Comparison of ENCODE assay signal across 27 cellular contexts in the genomic region with DNA sequence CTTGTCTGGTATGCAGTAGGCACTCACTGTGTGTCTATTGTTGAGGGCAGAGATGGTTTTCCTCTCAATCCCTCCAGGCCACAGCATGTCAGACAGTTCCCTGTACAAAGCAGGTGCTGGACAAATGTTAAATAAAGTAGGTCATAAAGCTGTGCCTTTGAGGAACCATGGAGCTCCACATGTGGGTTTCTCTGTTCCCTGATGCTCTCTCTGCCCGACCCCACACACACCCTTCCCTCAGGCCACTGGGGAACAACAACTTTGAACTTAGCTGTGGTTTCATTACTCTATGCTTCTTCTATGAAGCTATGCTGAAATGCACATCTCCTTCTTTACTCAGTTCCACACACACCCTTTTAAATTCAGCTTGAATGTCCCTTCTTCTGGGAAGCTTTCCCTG.
"Had no signal": no experiment of that assay in that cellular context is flagged by ENCODE, and none has a peak within 500 bp of the region (broad histone marks: within the 10 kb centered on the region; RNA-seq: fewer than 3 reads in every experiment).

No MANE protein-coding gene starts in this region.

- H3K4me3 Mint-ChIP-seq: activated CD4-positive, alpha-beta T cell treated with anti-CD3 and anti-CD28 coated beads, Interleukin-2, amount 10 ng/mL, durations not matched to agents 7 days and 5 days; activated CD8-positive, alpha-beta T cell treated with anti-CD3 and anti-CD28 coated beads, Interleukin-2, amount 10 ng/mL, durations not matched to agents 7 days and 5 days; activated T-helper 1 cell treated with anti-CD3 and anti-CD28 coated beads, Interleukin-12 subunit alpha, Interleukin-12 subunit beta, Interleukin-2, Interleukin-4 antibody, amounts not matched to agents 30 ng/mL and 10 ng/mL and 1 ng/mL, durations not matched to agents 14 hours and 24 hours and 36 hours; brain; dendritic cell treated with granulocyte-macrophage colony-stimulating factor and Interleukin-4, amounts not matched to agents 40 ng/mL and 50 ng/mL, for 4 days; mesothelial cell of epicardium; natural killer cell; stimulated activated naive CD8-positive, alpha-beta T cell treated with anti-CD3 and anti-CD28 coated beads, Interleukin-15, Interleukin-2, amounts not matched to agents 100 ng/mL and 50 ng/mL, for 24 hours had no signal

- H3K27ac ChIP-seq: foreskin keratinocyte, left lung, sigmoid colon, thyroid gland, upper lobe of right lung, VCaP had no signal

- H3K4me1 Mint-ChIP-seq: activated CD4-positive, alpha-beta T cell treated with anti-CD3 and anti-CD28 coated beads, Interleukin-2, amount 10 ng/mL, durations not matched to agents 7 days and 5 days; natural killer cell had no signal

- ATAC-seq: activated CD8-positive, alpha-beta T cell treated with anti-CD3 and anti-CD28 coated beads, Interleukin-2, amount 10 ng/mL, durations not matched to agents 7 days and 5 days; activated naive CD4-positive, alpha-beta T cell treated with anti-CD3 and anti-CD28 coated beads, Interleukin-2, amount 50 U/mL, for 72 hours; foreskin keratinocyte; left lung; natural killer cell; upper lobe of right lung had no signal

- H3K27ac Mint-ChIP-seq: activated CD4-positive, alpha-beta T cell treated with anti-CD3 and anti-CD28 coated beads, Interleukin-2, amount 10 ng/mL, durations not matched to agents 7 days and 5 days; activated CD8-positive, alpha-beta T cell treated with anti-CD3 and anti-CD28 coated beads, Interleukin-2, amount 10 ng/mL, durations not matched to agents 7 days and 5 days; activated naive CD4-positive, alpha-beta T cell treated with anti-CD3 and anti-CD28 coated beads, Interleukin-2, amount 50 U/mL, for 72 hours; activated T-helper 1 cell treated with anti-CD3 and anti-CD28 coated beads, Interleukin-12 subunit alpha, Interleukin-12 subunit beta, Interleukin-2, Interleukin-4 antibody, amounts not matched to agents 30 ng/mL and 10 ng/mL and 1 ng/mL, durations not matched to agents 14 hours and 24 hours and 36 hours; brain; dendritic cell treated with granulocyte-macrophage colony-stimulating factor and Interleukin-4, amounts not matched to agents 40 ng/mL and 50 ng/mL, for 4 days; mesothelial cell of epicardium; natural killer cell; progenitor cell of endocrine pancreas; stimulated activated naive CD8-positive, alpha-beta T cell treated with anti-CD3 and anti-CD28 coated beads, Interleukin-15, Interleukin-2, amounts not matched to agents 100 ng/mL and 50 ng/mL, for 24 hours had no signal

- H3K9me3 Mint-ChIP-seq: activated CD4-positive, alpha-beta T cell treated with anti-CD3 and anti-CD28 coated beads, Interleukin-2, amount 10 ng/mL, durations not matched to agents 7 days and 5 days; activated T-helper 1 cell treated with anti-CD3 and anti-CD28 coated beads, Interleukin-12 subunit alpha, Interleukin-12 subunit beta, Interleukin-2, Interleukin-4 antibody, amounts not matched to agents 30 ng/mL and 10 ng/mL and 1 ng/mL, durations not matched to agents 14 hours and 24 hours and 36 hours; dendritic cell treated with granulocyte-macrophage colony-stimulating factor and Interleukin-4, amounts not matched to agents 40 ng/mL and 50 ng/mL, for 4 days; mesothelial cell of epicardium; natural killer cell; stimulated activated naive CD8-positive, alpha-beta T cell treated with anti-CD3 and anti-CD28 coated beads, Interleukin-15, Interleukin-2, amounts not matched to agents 100 ng/mL and 50 ng/mL, for 24 hours had no signal

- H3K27me3 ChIP-seq: foreskin keratinocyte, left lung, sigmoid colon, thyroid gland, upper lobe of right lung had no signal

- H3K36me3 Mint-ChIP-seq: activated naive CD4-positive, alpha-beta T cell treated with anti-CD3 and anti-CD28 coated beads, Interleukin-2, amount 50 U/mL, for 72 hours; brain; mesothelial cell of epicardium; natural killer cell had no signal

- H3K9me3 ChIP-seq: left lung, sigmoid colon, thyroid gland, upper lobe of right lung had no signal

- DNase-seq: activated CD4-positive, alpha-beta T cell treated with anti-CD3 and anti-CD28 coated beads, Interleukin-2, amount 10 ng/mL, durations not matched to agents 7 days and 5 days; activated CD4-positive, CD25-positive, alpha-beta regulatory T cell treated with anti-CD3 and anti-CD28 coated beads, Interleukin-2, amount 50 U/mL, for 72 hours; activated CD8-positive, alpha-beta T cell treated with anti-CD3 and anti-CD28 coated beads, Interleukin-2, amount 10 ng/mL, durations not matched to agents 7 days and 5 days; activated gamma-delta T cell; aorta; effector CD4-positive, alpha-beta T cell; foreskin keratinocyte; kidney; left lung; natural killer cell; retina; sigmoid colon; stimulated activated CD4-positive, alpha-beta T cell treated with anti-CD3 and anti-CD28 coated beads, Interleukin-12 subunit alpha, Interleukin-12 subunit beta, amount 100 ng/mL, for 4 hours; stimulated activated CD4-positive, alpha-beta T cell treated with anti-CD3 and anti-CD28 coated beads, Interleukin-4, amount 100 ng/mL, for 4 hours; substantia nigra; T-helper 2 cell; thyroid gland; upper lobe of right lung had no signal

- H3K4me3 ChIP-seq: left lung, lung, sigmoid colon, thyroid gland, upper lobe of right lung had no signal

- H3K27me3 Mint-ChIP-seq: dendritic cell treated with granulocyte-macrophage colony-stimulating factor and Interleukin-4, amounts not matched to agents 40 ng/mL and 50 ng/mL, for 4 days had no signal

- H3K36me3 ChIP-seq: left lung, sigmoid colon, thyroid gland, upper lobe of right lung had no signal

- H3K4me1 ChIP-seq: foreskin keratinocyte, left lung, sigmoid colon, thyroid gland, upper lobe of right lung had no signal
